ENCODE assay signal across 21 cellular contexts in the genomic region with DNA sequence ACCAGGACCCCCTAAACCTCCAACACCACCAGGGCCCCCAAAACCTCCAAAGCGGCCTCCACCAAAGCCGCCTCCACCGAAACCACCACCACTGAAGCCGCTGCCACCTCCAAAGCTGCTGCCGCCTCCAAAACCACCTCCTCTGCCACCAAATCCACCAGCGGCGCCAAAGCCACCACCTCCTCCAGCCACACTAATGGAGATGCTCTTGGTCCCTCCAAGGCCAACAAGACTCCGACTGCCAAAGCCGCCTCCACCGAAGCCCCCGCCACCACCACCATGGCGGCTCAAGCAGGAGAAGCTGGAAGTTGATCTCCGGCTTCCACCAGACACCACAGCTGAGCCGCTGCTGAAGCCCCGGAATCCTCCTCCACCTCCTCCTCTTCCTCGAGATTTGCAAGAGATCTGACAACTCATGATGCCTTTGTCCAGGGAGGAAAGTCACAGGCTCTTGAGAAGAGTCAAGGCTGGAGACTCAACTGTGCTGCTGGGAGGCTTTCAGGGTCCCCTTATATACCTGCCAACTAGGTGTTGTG. TPM values are rescaled to one million over a fixed set of nuclear protein-coding genes. Genes with fewer than 3 reads are reported as not detected.
A peak's percentile ranks its signal among the peaks of the same experiment; 100 is the strongest.
DNase-seq lines count a peak whose midpoint lies in the region; ATAC-seq and TF ChIP-seq lines count a peak whose summit lies in the region.
"Had no signal": no experiment of that assay in that cellular context is flagged by ENCODE, and none has a peak within 500 bp of the region (broad histone marks: within the 10 kb centered on the region; RNA-seq: fewer than 3 reads in every experiment).

A gene (minus strand): TSS at position 486 of the 536 bp plus-strand sequence. CDS start 69 bp downstream, at position 417.

- 90 to 95% methylated on average over 16 of the region's 16 CpGs for WGBS in lower leg skin, 2 donors
- 98% methylated on average over 16 of the region's 16 CpGs for WGBS in thymus

- TF ChIP-seq POLR2A in lower leg skin (IDR thresholded peaks at IDR 0.05): no peak

- TF ChIP-seq CTCF in Panc1 (IDR thresholded peaks at IDR 0.05) (no peak), coronary artery (IDR thresholded peaks at IDR 0.05) (no peak), lower leg skin (IDR thresholded peaks at IDR 0.05) (no peak)

- peaks cover 12% of the 10 kb centered on the region for H3K27me3 ChIP-seq in Panc1 (ENCODE audit: control insufficient read depth, insufficient read depth, low read length)
- H3K27me3 ChIP-seq in thymus (ENCODE audit: control insufficient read depth, insufficient read depth): no peaks in the 10 kb centered on the region

- ATAC-seq in Panc1 (no peak), HG02759 (IDR thresholded peaks at IDR 0.05; ENCODE audit: unreplicated experiment) (no peak), GM19463 (IDR thresholded peaks at IDR 0.05; ENCODE audit: unreplicated experiment) (no peak)
- ATAC-seq: HepG2 had no signal

- H3K36me3 ChIP-seq in Panc1 (ENCODE audit: control insufficient read depth, insufficient read depth, low read length) (no peaks in the 10 kb centered on the region), thymus (ENCODE audit: control insufficient read depth, insufficient read depth) (no peaks in the 10 kb centered on the region)

- H3K4me3 ChIP-seq in Panc1 (ENCODE audit: low read depth in 2 of 2, low read length in 2 of 2) (no peak within 1 kb of the TSS), coronary artery (no peak within 1 kb of the TSS), lower leg skin (ENCODE audit: low read depth, poor library complexity, severe bottlenecking) (no peak within 1 kb of the TSS), thymus (ENCODE audit: low read length) (no peak within 1 kb of the TSS)

- DNase-seq in Panc1 (ENCODE audit: low read depth, low spot score) (no peak), coronary artery (ENCODE audit: low spot score) (peak; percentile 58), lower leg skin (ENCODE audit: low spot score in 2 of 2) (peak in 1 of 2 donors; percentile 72), cerebellum (ENCODE audit: low spot score) (no peak)
- DNase-seq: ACHN, DMS79, GOT3, NCI-H1417 treated with DMSO at 0.1 percent for 48 hours, NCI-H187 treated with DMSO at 0.1 percent for 48 hours, NCI-H2227 treated with DMSO at 0.1 percent for 48 hours, NCI-H510A treated with DMSO at 0.1 percent for 48 hours, NCI-H82, SIG-M5 had no signal

- intact Hi-C loops in Panc1 (cut with micrococcal nuclease; ENCODE audit: unreplicated experiment): no loop called here
- intact Hi-C loops in lower leg skin (cut with DNase I; ENCODE audit: low total_unique reads): no loop called here

- no TSS peak for BruUV-seq in Panc1 (replicated peaks; lab: Mats Ljungman, UMichigan)

- no peaks in the 10 kb centered on the region for H3K9me3 ChIP-seq in Panc1 (ENCODE audit: control insufficient read depth, insufficient read depth, low read depth, low read length)
- no peaks in the 10 kb centered on the region for H3K9me3 ChIP-seq in thymus (ENCODE audit: control insufficient read depth)

- in situ Hi-C loops in Panc1 (cut with HindIII; ENCODE audit: low pct_unique_long_range_greater_than_20kb, low sequenced_read_pairs): no loop called here

- CTCF ChIA-PET in Panc1 (lab: Charles Lee): no interaction called here

- POLR2A ChIA-PET in Panc1 (lab: Charles Lee): no interaction called here

- H3K27ac ChIP-seq in Panc1 (ENCODE audit: low read length) (peak within 1 kb of the TSS; percentile 6), coronary artery (no peak within 1 kb of the TSS), thymus (ENCODE audit: low read depth) (no peak within 1 kb of the TSS)
- H3K27ac ChIP-seq: KMS-11, RWPE1 had no signal

- H3K4me1 ChIP-seq in Panc1 (ENCODE audit: control insufficient read depth, insufficient read depth, low read length) (peaks cover 5% of the 10 kb centered on the region; the same call in 1 of the 2 replicates), thymus (ENCODE audit: control insufficient read depth, insufficient read depth, low read length) (no peaks in the 10 kb centered on the region)

RNA-seq across cellular contexts. Expression of the gene that starts here (rescaled TPM):
- total RNA-seq in Panc1 (2021; ENCODE audit: unreplicated experiment) (0.33 TPM), lower leg skin (1,000 to 10,000 TPM; 1,166 to 2,212 (median 1,643) TPM), cerebellum (0.18 TPM)
- polyA plus RNA-seq in Panc1 (2012; ENCODE audit: insufficient read length): 0.56 TPM
- 26.4 TPM for polyA plus RNA-seq in thymus
- total RNA-seq: HepG2, M059J had no signal
- polyA plus RNA-seq: CD14-positive monocyte, HepG2 had no signal

Comparison
In these comparisons a context has a peak if more than half of its experiments do, and no peak if none do; other contexts are left out.
1. RNA of the gene that starts here (total RNA-seq): 1,166 to 2,212 TPM in lower leg skin; 0.33 TPM in Panc1 (single experiment) and 0.18 TPM in cerebellum (single experiment); every median in the first group is over 100 times any median in the second.